7 cellular contexts compared by ENCODE assay signal in the genomic region with DNA sequence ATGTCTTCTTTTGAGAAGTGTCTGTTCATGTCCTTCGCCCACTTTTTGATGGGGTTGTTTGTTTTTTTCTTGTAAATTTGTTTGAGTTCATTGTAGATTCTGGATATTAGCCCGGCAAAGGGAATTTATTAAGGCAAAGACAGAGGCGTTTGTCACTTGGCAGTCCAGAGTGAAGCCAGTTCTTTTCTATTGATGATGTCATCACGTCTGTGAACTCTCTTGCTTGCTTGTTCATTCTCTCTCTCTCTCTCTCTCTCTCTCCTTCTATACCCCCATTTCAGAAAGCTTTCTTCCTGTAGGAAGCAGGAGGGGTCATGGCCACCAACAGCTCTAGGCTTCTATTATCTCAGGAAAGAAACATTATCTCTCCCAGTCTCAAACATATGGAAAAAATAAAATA.
"Had no signal": no experiment of that assay in that cellular context is flagged by ENCODE, and none has a peak within 500 bp of the region (broad histone marks: within the 10 kb centered on the region; RNA-seq: fewer than 3 reads in every experiment).

No MANE protein-coding gene starts in this region.

- H3K9me3 ChIP-seq: HAP-1 had no signal

- H3K27ac ChIP-seq: GM23248 had no signal

- H3K4me3 ChIP-seq: GM23248, HAP-1 had no signal

- H3K4me1 ChIP-seq: HAP-1 had no signal

- FAIRE-seq: HTR-8/SVneo had no signal

- H3K9ac ChIP-seq: GM23248 had no signal

- ATAC-seq: HCT116 had no signal

- DNase-seq: GM23248, GOT3, H7, KG1 had no signal

- H2AFZ ChIP-seq: GM23248 had no signal

- H3K36me3 ChIP-seq: HAP-1 had no signal
